Comparison of ENCODE assay signal across 1 cellular context in the genomic region with DNA sequence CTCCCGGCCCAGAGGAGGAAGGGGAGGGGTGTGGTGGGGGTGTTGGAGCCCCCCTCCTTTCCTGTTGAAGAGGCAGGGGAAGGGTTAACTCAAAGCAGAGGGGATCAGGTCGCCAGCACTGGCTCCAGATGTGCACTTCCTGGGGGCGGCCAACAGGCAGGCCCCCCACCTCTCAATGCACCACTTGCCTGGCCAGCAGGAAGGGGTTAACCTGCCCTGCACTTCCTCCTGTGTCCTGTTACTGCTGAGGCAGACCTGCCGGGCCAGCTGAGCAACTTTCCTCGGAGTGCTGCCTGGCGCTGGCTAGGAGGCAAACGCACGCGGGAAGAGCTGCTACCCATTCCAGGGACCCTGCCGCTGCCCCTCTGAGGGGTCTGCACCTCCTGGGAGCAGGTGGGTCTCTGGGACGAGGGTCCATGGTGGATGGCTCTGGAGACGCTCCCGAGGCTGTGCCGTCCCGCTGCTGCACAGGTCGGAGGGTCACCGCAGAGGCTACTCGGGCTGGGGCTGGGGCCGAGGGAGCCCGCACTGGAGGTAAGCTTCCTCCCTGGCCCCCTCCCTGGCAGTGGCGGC.
TF ChIP-seq lines count a peak whose summit lies in the region.

A gene (plus strand): TSS at position 284 of the 573 bp plus-strand sequence. CDS start 3,822 bp downstream, outside the sequence.

TF ChIP-seq in HepG2, 621 proteins besides CTCF, POLR2A, EP300 and RAD21 (continues in another document):
- TF ChIP-seq, protein P1, sequence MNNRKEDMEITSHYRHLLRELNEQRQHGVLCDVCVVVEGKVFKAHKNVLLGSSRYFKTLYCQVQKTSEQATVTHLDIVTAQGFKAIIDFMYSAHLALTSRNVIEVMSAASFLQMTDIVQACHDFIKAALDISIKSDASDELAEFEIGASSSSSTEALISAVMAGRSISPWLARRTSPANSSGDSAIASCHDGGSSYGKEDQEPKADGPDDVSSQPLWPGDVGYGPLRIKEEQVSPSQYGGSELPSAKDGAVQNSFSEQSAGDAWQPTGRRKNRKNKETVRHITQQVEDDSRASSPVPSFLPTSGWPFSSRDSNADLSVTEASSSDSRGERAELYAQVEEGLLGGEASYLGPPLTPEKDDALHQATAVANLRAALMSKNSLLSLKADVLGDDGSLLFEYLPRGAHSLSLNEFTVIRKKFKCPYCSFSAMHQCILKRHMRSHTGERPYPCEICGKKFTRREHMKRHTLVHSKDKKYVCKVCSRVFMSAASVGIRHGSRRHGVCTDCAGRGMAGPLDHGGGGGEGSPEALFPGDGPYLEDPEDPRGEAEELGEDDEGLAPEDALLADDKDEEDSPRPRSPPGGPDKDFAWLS (CRISPR knock-in tag; IDR thresholded peaks at IDR 0.05; ENCODE audit: borderline replicate concordance) = no peak
- TF ChIP-seq FOXP1 (IDR thresholded peaks at IDR 0.05) = no peak
- TF ChIP-seq FOXP1 (CRISPR knock-in tag; IDR thresholded peaks at IDR 0.05) = no peak
- TF ChIP-seq NR2C2 (CRISPR knock-in tag; IDR thresholded peaks at IDR 0.05; ENCODE audit: borderline replicate concordance) = no peak
- TF ChIP-seq ZNF143 (CRISPR knock-in tag; IDR thresholded peaks at IDR 0.05) = no peak
- TF ChIP-seq, protein P2, sequence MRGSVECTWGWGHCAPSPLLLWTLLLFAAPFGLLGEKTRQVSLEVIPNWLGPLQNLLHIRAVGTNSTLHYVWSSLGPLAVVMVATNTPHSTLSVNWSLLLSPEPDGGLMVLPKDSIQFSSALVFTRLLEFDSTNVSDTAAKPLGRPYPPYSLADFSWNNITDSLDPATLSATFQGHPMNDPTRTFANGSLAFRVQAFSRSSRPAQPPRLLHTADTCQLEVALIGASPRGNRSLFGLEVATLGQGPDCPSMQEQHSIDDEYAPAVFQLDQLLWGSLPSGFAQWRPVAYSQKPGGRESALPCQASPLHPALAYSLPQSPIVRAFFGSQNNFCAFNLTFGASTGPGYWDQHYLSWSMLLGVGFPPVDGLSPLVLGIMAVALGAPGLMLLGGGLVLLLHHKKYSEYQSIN (CRISPR knock-in tag; IDR thresholded peaks at IDR 0.05; ENCODE audit: borderline replicate concordance) = no peak
- no peak for TF ChIP-seq ATF7 (IDR thresholded peaks at IDR 0.05)
- no peak for TF ChIP-seq ATF7 (CRISPR knock-in tag; IDR thresholded peaks at IDR 0.05)
- TF ChIP-seq TP53 (CRISPR knock-in tag; conservative IDR thresholded peaks at IDR 0.05) = no peak
- TF ChIP-seq, protein P3, sequence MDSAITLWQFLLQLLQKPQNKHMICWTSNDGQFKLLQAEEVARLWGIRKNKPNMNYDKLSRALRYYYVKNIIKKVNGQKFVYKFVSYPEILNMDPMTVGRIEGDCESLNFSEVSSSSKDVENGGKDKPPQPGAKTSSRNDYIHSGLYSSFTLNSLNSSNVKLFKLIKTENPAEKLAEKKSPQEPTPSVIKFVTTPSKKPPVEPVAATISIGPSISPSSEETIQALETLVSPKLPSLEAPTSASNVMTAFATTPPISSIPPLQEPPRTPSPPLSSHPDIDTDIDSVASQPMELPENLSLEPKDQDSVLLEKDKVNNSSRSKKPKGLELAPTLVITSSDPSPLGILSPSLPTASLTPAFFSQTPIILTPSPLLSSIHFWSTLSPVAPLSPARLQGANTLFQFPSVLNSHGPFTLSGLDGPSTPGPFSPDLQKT (CRISPR knock-in tag; IDR thresholded peaks at IDR 0.05; ENCODE audit: borderline replicate concordance) = no peak
- no peak for TF ChIP-seq KLF6 (CRISPR knock-in tag; IDR thresholded peaks at IDR 0.05)
- TF ChIP-seq, protein P4, sequence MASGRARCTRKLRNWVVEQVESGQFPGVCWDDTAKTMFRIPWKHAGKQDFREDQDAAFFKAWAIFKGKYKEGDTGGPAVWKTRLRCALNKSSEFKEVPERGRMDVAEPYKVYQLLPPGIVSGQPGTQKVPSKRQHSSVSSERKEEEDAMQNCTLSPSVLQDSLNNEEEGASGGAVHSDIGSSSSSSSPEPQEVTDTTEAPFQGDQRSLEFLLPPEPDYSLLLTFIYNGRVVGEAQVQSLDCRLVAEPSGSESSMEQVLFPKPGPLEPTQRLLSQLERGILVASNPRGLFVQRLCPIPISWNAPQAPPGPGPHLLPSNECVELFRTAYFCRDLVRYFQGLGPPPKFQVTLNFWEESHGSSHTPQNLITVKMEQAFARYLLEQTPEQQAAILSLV (CRISPR knock-in tag; IDR thresholded peaks at IDR 0.05; ENCODE audit: borderline replicate concordance) = no peak
- TF ChIP-seq, protein P5, sequence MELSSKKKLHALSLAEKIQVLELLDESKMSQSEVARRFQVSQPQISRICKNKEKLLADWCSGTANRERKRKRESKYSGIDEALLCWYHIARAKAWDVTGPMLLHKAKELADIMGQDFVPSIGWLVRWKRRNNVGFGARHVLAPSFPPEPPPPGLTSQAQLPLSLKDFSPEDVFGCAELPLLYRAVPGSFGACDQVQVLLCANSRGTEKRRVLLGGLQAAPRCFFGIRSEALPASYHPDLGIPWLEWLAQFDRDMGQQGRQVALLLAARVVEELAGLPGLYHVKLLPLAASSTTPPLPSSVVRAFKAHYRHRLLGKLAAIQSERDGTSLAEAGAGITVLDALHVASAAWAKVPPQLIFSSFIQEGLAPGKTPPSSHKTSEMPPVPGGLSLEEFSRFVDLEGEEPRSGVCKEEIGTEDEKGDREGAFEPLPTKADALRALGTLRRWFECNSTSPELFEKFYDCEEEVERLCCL (CRISPR knock-in tag; IDR thresholded peaks at IDR 0.05; ENCODE audit: borderline replicate concordance) = no peak
- no peak for TF ChIP-seq PAF1 (CRISPR knock-in tag; IDR thresholded peaks at IDR 0.05)
- TF ChIP-seq, protein P6, sequence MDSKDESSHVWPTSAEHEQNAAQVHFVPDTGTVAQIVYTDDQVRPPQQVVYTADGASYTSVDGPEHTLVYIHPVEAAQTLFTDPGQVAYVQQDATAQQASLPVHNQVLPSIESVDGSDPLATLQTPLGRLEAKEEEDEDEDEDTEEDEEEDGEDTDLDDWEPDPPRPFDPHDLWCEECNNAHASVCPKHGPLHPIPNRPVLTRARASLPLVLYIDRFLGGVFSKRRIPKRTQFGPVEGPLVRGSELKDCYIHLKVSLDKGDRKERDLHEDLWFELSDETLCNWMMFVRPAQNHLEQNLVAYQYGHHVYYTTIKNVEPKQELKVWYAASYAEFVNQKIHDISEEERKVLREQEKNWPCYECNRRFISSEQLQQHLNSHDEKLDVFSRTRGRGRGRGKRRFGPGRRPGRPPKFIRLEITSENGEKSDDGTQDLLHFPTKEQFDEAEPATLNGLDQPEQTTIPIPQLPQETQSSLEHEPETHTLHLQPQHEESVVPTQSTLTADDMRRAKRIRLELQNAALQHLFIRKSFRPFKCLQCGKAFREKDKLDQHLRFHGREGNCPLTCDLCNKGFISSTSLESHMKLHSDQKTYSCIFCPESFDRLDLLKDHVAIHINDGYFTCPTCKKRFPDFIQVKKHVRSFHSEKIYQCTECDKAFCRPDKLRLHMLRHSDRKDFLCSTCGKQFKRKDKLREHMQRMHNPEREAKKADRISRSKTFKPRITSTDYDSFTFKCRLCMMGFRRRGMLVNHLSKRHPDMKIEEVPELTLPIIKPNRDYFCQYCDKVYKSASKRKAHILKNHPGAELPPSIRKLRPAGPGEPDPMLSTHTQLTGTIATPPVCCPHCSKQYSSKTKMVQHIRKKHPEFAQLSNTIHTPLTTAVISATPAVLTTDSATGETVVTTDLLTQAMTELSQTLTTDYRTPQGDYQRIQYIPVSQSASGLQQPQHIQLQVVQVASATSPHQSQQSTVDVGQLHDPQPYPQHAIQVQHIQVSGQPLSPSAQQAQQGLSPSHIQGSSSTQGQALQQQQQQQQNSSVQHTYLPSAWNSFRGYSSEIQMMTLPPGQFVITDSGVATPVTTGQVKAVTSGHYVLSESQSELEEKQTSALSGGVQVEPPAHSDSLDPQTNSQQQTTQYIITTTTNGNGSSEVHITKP (CRISPR knock-in tag; IDR thresholded peaks at IDR 0.05; ENCODE audit: low read depth) = no peak
- TF ChIP-seq, protein P7, sequence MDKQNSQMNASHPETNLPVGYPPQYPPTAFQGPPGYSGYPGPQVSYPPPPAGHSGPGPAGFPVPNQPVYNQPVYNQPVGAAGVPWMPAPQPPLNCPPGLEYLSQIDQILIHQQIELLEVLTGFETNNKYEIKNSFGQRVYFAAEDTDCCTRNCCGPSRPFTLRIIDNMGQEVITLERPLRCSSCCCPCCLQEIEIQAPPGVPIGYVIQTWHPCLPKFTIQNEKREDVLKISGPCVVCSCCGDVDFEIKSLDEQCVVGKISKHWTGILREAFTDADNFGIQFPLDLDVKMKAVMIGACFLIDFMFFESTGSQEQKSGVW (CRISPR knock-in tag; IDR thresholded peaks at IDR 0.05; ENCODE audit: borderline replicate concordance) = no peak
- TF ChIP-seq, protein P8, sequence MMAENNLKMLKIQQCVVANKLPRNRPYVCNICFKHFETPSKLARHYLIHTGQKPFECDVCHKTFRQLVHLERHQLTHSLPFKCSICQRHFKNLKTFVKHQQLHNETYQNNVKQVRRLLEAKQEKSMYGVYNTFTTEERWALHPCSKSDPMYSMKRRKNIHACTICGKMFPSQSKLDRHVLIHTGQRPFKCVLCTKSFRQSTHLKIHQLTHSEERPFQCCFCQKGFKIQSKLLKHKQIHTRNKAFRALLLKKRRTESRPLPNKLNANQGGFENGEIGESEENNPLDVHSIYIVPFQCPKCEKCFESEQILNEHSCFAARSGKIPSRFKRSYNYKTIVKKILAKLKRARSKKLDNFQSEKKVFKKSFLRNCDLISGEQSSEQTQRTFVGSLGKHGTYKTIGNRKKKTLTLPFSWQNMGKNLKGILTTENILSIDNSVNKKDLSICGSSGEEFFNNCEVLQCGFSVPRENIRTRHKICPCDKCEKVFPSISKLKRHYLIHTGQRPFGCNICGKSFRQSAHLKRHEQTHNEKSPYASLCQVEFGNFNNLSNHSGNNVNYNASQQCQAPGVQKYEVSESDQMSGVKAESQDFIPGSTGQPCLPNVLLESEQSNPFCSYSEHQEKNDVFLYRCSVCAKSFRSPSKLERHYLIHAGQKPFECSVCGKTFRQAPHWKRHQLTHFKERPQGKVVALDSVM (CRISPR knock-in tag; IDR thresholded peaks at IDR 0.05) = no peak
- TF ChIP-seq ZNF614 (CRISPR knock-in tag; IDR thresholded peaks at IDR 0.05; ENCODE audit: borderline replicate concordance) = no peak
- TF ChIP-seq, protein P9, sequence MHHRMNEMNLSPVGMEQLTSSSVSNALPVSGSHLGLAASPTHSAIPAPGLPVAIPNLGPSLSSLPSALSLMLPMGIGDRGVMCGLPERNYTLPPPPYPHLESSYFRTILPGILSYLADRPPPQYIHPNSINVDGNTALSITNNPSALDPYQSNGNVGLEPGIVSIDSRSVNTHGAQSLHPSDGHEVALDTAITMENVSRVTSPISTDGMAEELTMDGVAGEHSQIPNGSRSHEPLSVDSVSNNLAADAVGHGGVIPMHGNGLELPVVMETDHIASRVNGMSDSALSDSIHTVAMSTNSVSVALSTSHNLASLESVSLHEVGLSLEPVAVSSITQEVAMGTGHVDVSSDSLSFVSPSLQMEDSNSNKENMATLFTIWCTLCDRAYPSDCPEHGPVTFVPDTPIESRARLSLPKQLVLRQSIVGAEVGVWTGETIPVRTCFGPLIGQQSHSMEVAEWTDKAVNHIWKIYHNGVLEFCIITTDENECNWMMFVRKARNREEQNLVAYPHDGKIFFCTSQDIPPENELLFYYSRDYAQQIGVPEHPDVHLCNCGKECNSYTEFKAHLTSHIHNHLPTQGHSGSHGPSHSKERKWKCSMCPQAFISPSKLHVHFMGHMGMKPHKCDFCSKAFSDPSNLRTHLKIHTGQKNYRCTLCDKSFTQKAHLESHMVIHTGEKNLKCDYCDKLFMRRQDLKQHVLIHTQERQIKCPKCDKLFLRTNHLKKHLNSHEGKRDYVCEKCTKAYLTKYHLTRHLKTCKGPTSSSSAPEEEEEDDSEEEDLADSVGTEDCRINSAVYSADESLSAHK (CRISPR knock-in tag; IDR thresholded peaks at IDR 0.05; ENCODE audit: borderline replicate concordance) = no peak
- TF ChIP-seq MAF1 (CRISPR knock-in tag; IDR thresholded peaks at IDR 0.05; ENCODE audit: borderline replicate concordance) = no peak
- TF ChIP-seq HNRNPLL (IDR thresholded peaks at IDR 0.05; ENCODE audit: low read depth, low read length, poor library complexity, severe bottlenecking) = peak; percentile 36
- TF ChIP-seq ZMYM3 (CRISPR knock-in tag; IDR thresholded peaks at IDR 0.05) = no peak
- TF ChIP-seq AKAP8 (CRISPR knock-in tag; IDR thresholded peaks at IDR 0.05) = no peak
- TF ChIP-seq SETDB1 (CRISPR knock-in tag; IDR thresholded peaks at IDR 0.05; ENCODE audit: borderline replicate concordance) = no peak
- TF ChIP-seq HMGA1 (CRISPR knock-in tag; conservative IDR thresholded peaks at IDR 0.05) = no peak
- TF ChIP-seq, protein P10, sequence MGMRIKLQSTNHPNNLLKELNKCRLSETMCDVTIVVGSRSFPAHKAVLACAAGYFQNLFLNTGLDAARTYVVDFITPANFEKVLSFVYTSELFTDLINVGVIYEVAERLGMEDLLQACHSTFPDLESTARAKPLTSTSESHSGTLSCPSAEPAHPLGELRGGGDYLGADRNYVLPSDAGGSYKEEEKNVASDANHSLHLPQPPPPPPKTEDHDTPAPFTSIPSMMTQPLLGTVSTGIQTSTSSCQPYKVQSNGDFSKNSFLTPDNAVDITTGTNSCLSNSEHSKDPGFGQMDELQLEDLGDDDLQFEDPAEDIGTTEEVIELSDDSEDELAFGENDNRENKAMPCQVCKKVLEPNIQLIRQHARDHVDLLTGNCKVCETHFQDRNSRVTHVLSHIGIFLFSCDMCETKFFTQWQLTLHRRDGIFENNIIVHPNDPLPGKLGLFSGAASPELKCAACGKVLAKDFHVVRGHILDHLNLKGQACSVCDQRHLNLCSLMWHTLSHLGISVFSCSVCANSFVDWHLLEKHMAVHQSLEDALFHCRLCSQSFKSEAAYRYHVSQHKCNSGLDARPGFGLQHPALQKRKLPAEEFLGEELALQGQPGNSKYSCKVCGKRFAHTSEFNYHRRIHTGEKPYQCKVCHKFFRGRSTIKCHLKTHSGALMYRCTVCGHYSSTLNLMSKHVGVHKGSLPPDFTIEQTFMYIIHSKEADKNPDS (CRISPR knock-in tag; IDR thresholded peaks at IDR 0.05) = 0 out of 2 replicates have a peak, but pooled peaks have one; percentile 42
- TF ChIP-seq, protein P11, sequence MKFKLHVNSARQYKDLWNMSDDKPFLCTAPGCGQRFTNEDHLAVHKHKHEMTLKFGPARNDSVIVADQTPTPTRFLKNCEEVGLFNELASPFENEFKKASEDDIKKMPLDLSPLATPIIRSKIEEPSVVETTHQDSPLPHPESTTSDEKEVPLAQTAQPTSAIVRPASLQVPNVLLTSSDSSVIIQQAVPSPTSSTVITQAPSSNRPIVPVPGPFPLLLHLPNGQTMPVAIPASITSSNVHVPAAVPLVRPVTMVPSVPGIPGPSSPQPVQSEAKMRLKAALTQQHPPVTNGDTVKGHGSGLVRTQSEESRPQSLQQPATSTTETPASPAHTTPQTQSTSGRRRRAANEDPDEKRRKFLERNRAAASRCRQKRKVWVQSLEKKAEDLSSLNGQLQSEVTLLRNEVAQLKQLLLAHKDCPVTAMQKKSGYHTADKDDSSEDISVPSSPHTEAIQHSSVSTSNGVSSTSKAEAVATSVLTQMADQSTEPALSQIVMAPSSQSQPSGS (CRISPR knock-in tag; IDR thresholded peaks at IDR 0.05) = no peak
- no peak for TF ChIP-seq ZFP36 (IDR thresholded peaks at IDR 0.05; ENCODE audit: borderline replicate concordance, low read depth, low read length, partially characterized antibody)
- TF ChIP-seq DMAP1 (CRISPR knock-in tag; IDR thresholded peaks at IDR 0.05) = no peak
- no peak for TF ChIP-seq ASH2L (IDR thresholded peaks at IDR 0.05; ENCODE audit: insufficient read length, low read depth, low read length)
- no peak for TF ChIP-seq SRSF9 (IDR thresholded peaks at IDR 0.05; ENCODE audit: borderline replicate concordance, insufficient read depth, low read depth, low read length, poor library complexity, severe bottlenecking)
- no peak for TF ChIP-seq RARG (CRISPR knock-in tag; IDR thresholded peaks at IDR 0.05; ENCODE audit: low read depth)
- peak; percentile 82 for TF ChIP-seq AGO1 (IDR thresholded peaks at IDR 0.05; ENCODE audit: low read depth, low read length, poor library complexity, severe bottlenecking)
- TF ChIP-seq ZNF460 (CRISPR knock-in tag; IDR thresholded peaks at IDR 0.05; ENCODE audit: borderline replicate concordance) = no peak
